In genomic region chr3:139870000-139870675, GRCh38 we compare ENCODE assay signal across 22 cellular contexts.
"Had no signal": no experiment of that assay in that cellular context is flagged by ENCODE, and none has a peak within 500 bp of the region (broad histone marks: within the 10 kb centered on the region; RNA-seq: fewer than 3 reads in every experiment).

No MANE protein-coding gene starts in this region.

- H3K4me1 Mint-ChIP-seq: immature natural killer cell; naive thymus-derived CD4-positive, alpha-beta T cell; nephron progenitor cell; stimulated activated effector memory CD8-positive, alpha-beta T cell treated with anti-CD3 and anti-CD28 coated beads, Interleukin-12 subunit alpha, Interleukin-12 subunit beta, amount 100 ng/mL, for 72 hours had no signal

- H3K36me3 Mint-ChIP-seq: naive thymus-derived CD4-positive, alpha-beta T cell; stimulated activated effector memory CD8-positive, alpha-beta T cell treated with anti-CD3 and anti-CD28 coated beads, Interleukin-12 subunit alpha, Interleukin-12 subunit beta, amount 100 ng/mL, for 72 hours had no signal

- H3K27ac Mint-ChIP-seq: dendritic cell treated with granulocyte-macrophage colony-stimulating factor and Interleukin-4, amounts not matched to agents 40 ng/mL and 50 ng/mL, for 4 days; effector memory CD8-positive, alpha-beta T cell; immature natural killer cell; nephron progenitor cell; stimulated activated effector memory CD8-positive, alpha-beta T cell treated with anti-CD3 and anti-CD28 coated beads, Interleukin-12 subunit alpha, Interleukin-12 subunit beta, amount 100 ng/mL, for 72 hours; stimulated activated naive CD8-positive, alpha-beta T cell treated with anti-CD3 and anti-CD28 coated beads, Interleukin-15, Interleukin-2, amounts not matched to agents 100 ng/mL and 50 ng/mL, for 24 hours had no signal

- H3K4me3 ChIP-seq: esophagus squamous epithelium, lung, psoas muscle, right lobe of liver, tibial artery, upper lobe of right lung, vagina had no signal

- H3K27me3 ChIP-seq: esophagus squamous epithelium, neutrophil, right lobe of liver, tibial artery, upper lobe of right lung, vagina had no signal

- H3K27me3 Mint-ChIP-seq: effector memory CD8-positive, alpha-beta T cell had no signal

- H3K4me1 ChIP-seq: esophagus squamous epithelium, psoas muscle, right lobe of liver, tibial artery, upper lobe of right lung, vagina had no signal

- DNase-seq: effector memory CD8-positive, alpha-beta T cell; esophagus squamous epithelium; foreskin fibroblast; immature natural killer cell; kidney; left colon; left ventricle myocardium superior; naive thymus-derived CD4-positive, alpha-beta T cell; nephron progenitor cell; psoas muscle; retina; right lobe of liver; stimulated activated CD4-positive, alpha-beta T cell treated with anti-CD3 and anti-CD28 coated beads, Interleukin-4, amount 100 ng/mL, for 1 hour; stimulated activated CD8-positive, alpha-beta memory T cell treated with anti-CD3 and anti-CD28 coated beads, Interleukin-4, amount 100 ng/mL, for 48 hours; tibial artery; upper lobe of right lung had no signal

- H3K4me3 Mint-ChIP-seq: dendritic cell treated with granulocyte-macrophage colony-stimulating factor and Interleukin-4, amounts not matched to agents 40 ng/mL and 50 ng/mL, for 4 days; effector memory CD8-positive, alpha-beta T cell; immature natural killer cell; naive thymus-derived CD4-positive, alpha-beta T cell; nephron progenitor cell; stimulated activated effector memory CD8-positive, alpha-beta T cell treated with anti-CD3 and anti-CD28 coated beads, Interleukin-12 subunit alpha, Interleukin-12 subunit beta, amount 100 ng/mL, for 72 hours; stimulated activated naive CD8-positive, alpha-beta T cell treated with anti-CD3 and anti-CD28 coated beads, Interleukin-15, Interleukin-2, amounts not matched to agents 100 ng/mL and 50 ng/mL, for 24 hours had no signal

- H3K9me3 Mint-ChIP-seq: dendritic cell treated with granulocyte-macrophage colony-stimulating factor and Interleukin-4, amounts not matched to agents 40 ng/mL and 50 ng/mL, for 4 days had no signal

- H3K9me3 ChIP-seq: esophagus squamous epithelium, neutrophil, psoas muscle, right lobe of liver, tibial artery, upper lobe of right lung, vagina had no signal

- ATAC-seq: effector memory CD8-positive, alpha-beta T cell; left colon; left ventricle myocardium superior; naive thymus-derived CD4-positive, alpha-beta T cell; psoas muscle; right lobe of liver; stimulated activated effector memory CD8-positive, alpha-beta T cell treated with anti-CD3 and anti-CD28 coated beads, Interleukin-12 subunit alpha, Interleukin-12 subunit beta, amount 100 ng/mL, for 72 hours; upper lobe of right lung had no signal

- H3K36me3 ChIP-seq: esophagus squamous epithelium, neutrophil, right lobe of liver, tibial artery, upper lobe of right lung, vagina had no signal

- H3K27ac ChIP-seq: esophagus squamous epithelium, neutrophil, psoas muscle, right lobe of liver, tibial artery, upper lobe of right lung, vagina had no signal
